1 cellular context compared by ENCODE assay signal in the genomic region with DNA sequence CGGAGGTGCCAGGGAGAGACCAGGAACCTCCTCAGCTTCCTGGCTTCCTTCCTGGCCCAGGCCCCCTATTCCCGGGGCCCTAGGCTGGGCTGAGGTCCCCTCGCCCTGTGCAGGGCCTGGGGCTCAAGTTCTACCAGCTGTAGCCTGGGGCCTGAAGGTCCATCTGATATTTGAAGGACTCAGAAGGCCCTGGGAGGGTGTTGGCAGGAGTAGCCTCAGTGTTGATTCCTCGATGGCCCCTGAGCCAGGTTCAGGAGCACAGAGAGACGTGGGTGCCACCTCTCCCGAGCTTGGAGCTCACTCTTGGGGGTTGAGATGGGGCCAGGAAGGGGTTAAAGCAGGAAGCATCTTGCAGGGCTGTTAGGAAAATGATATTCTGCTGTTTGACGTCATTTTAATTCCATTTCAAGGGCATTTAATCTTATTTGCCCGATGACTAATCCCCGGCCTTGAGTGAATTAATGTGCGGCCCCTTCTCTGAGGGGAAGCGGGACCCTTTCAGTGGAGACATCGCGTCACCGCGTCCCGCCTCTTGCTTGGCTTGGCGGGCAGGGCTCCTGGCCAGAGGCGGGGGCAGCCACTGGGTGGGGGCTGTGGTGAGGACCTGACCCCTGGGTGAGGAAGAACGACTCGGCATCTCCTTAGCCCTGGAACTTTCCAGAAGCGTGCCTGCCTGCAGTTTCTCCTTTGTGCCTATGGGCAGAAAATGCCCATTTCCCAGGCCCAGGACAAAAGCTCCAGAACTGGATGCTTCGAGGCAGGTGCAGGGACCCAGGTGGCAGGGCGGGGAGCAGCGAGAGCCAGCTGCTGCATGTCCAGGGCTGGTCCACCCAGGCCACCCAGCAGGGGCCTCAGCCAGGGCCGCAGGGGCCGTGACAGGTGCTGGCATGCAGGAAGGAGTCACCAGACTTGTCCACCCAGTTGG.
TF ChIP-seq lines count a peak whose summit lies in the region.

No MANE protein-coding gene starts in this region.

TF ChIP-seq in SK-N-SH treated with all-trans-retinoic acid at 6 μM for 48 hours, 23 proteins besides CTCF, POLR2A, EP300 and RAD21 (continued from another document):
- TF ChIP-seq ZNF565 (CRISPR knock-in tag; conservative IDR thresholded peaks at IDR 0.05; ENCODE audit: low read depth) (0 out of 2 replicates have a peak, but pooled peaks have one; percentile 22), ESRRG (CRISPR knock-in tag; IDR thresholded peaks at IDR 0.05) (no peak), RARB (CRISPR knock-in tag; IDR thresholded peaks at IDR 0.05) (no peak), CSDC2 (CRISPR knock-in tag; IDR thresholded peaks at IDR 0.05) (no peak), TCF4 (CRISPR knock-in tag; IDR thresholded peaks at IDR 0.05; ENCODE audit: borderline replicate concordance) (peak; percentile 81; the same call in 1 of the 2 replicates), SNAI2 (CRISPR knock-in tag; IDR thresholded peaks at IDR 0.05) (peak; percentile 51), ARNTL (CRISPR knock-in tag; IDR thresholded peaks at IDR 0.05; ENCODE audit: borderline replicate concordance, low read depth) (no peak), GLIS3 (CRISPR knock-in tag; IDR thresholded peaks at IDR 0.05) (peak; percentile 83), TOX (CRISPR knock-in tag; IDR thresholded peaks at IDR 0.05; ENCODE audit: borderline replicate concordance) (no peak), ZFP3 (CRISPR knock-in tag; IDR thresholded peaks at IDR 0.05) (0 out of 2 replicates have a peak, but pooled peaks have one; percentile 66), ZNF8 (CRISPR knock-in tag; IDR thresholded peaks at IDR 0.05) (no peak; the same call in 1 of the 2 replicates), ISL1 (CRISPR knock-in tag; IDR thresholded peaks at IDR 0.05) (peak; percentile 91)
- TF ChIP-seq, protein P1, sequence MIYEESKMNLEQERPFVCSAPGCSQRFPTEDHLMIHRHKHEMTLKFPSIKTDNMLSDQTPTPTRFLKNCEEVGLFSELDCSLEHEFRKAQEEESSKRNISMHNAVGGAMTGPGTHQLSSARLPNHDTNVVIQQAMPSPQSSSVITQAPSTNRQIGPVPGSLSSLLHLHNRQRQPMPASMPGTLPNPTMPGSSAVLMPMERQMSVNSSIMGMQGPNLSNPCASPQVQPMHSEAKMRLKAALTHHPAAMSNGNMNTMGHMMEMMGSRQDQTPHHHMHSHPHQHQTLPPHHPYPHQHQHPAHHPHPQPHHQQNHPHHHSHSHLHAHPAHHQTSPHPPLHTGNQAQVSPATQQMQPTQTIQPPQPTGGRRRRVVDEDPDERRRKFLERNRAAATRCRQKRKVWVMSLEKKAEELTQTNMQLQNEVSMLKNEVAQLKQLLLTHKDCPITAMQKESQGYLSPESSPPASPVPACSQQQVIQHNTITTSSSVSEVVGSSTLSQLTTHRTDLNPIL (CRISPR knock-in tag; IDR thresholded peaks at IDR 0.05; ENCODE audit: low read depth), result peak; percentile 96
- TF ChIP-seq, protein P2, sequence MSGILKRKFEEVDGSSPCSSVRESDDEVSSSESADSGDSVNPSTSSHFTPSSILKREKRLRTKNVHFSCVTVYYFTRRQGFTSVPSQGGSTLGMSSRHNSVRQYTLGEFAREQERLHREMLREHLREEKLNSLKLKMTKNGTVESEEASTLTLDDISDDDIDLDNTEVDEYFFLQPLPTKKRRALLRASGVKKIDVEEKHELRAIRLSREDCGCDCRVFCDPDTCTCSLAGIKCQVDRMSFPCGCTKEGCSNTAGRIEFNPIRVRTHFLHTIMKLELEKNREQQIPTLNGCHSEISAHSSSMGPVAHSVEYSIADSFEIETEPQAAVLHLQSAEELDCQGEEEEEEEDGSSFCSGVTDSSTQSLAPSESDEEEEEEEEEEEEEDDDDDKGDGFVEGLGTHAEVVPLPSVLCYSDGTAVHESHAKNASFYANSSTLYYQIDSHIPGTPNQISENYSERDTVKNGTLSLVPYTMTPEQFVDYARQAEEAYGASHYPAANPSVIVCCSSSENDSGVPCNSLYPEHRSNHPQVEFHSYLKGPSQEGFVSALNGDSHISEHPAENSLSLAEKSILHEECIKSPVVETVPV (CRISPR knock-in tag; IDR thresholded peaks at IDR 0.05), result peak; percentile 21
- TF ChIP-seq, protein P3, sequence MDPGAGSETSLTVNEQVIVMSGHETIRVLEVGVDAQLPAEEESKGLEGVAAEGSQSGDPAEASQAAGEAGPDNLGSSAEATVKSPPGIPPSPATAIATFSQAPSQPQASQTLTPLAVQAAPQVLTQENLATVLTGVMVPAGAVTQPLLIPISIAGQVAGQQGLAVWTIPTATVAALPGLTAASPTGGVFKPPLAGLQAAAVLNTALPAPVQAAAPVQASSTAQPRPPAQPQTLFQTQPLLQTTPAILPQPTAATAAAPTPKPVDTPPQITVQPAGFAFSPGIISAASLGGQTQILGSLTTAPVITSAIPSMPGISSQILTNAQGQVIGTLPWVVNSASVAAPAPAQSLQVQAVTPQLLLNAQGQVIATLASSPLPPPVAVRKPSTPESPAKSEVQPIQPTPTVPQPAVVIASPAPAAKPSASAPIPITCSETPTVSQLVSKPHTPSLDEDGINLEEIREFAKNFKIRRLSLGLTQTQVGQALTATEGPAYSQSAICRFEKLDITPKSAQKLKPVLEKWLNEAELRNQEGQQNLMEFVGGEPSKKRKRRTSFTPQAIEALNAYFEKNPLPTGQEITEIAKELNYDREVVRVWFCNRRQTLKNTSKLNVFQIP (CRISPR knock-in tag; IDR thresholded peaks at IDR 0.05; ENCODE audit: borderline replicate concordance, low read depth), result no peak; the same call in 1 of the 2 replicates
